Comparison of ENCODE assay signal across 9 cellular contexts in the genomic region with DNA sequence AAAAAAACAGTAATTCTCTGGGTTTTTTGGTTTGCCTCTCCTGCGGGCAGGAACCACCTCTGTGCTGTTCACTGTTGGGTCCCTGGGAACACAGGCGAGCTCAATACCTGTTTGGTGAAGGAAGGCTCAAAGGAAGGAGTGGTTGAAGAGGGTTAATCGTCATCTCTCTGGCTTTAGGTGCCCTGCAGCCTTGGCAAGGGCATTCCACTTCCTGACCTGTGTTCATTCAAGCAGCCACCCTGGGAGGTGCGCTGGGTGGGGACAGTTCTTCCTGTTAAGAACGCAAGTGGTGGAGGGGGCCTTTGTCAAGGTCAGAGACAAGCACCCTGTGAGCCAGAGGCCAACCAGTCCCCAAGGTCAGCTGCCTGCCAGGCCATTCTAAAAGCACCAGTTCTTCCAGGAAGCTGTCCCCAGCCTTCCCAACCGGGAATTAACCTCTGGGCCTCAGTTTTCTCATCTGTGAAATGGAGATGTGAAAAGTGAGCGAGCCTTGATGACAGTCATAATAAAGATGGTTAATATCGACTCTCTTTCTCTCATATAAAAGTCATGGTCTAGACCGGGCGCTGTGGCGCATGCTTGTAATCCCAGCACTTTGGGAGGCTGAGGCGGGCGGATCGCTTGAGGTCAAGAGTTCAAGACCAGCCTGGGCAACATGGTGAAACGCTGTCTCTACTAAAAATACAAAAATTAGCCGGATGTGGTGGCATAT. TPM values are rescaled to one million over a fixed set of nuclear protein-coding genes. Genes with fewer than 3 reads are reported as not detected.
DNase-seq lines count a peak whose midpoint lies in the region; ATAC-seq and TF ChIP-seq lines count a peak whose summit lies in the region.
"Had no signal": no experiment of that assay in that cellular context is flagged by ENCODE, and none has a peak within 500 bp of the region (broad histone marks: within the 10 kb centered on the region; RNA-seq: fewer than 3 reads in every experiment).

No MANE protein-coding gene starts in this region.

- H3K27me3 Mint-ChIP-seq in activated CD4-positive, alpha-beta T cell treated with anti-CD3 and anti-CD28 coated beads, Interleukin-2, amount 10 ng/mL, durations not matched to agents 24 days and 14 days = no peaks in the 10 kb centered on the region
- H3K27me3 Mint-ChIP-seq in activated CD8-positive, alpha-beta T cell treated with anti-CD3 and anti-CD28 coated beads, Interleukin-2, amount 10 ng/mL, durations not matched to agents 7 days and 5 days (ENCODE audit: low read depth) = no peaks in the 10 kb centered on the region
- peaks cover 22% of the 10 kb centered on the region for H3K27me3 Mint-ChIP-seq in glutamatergic neuron (ENCODE audit: unreplicated experiment)

- TF ChIP-seq CTCF in glutamatergic neuron (IDR thresholded peaks at IDR 0.05; ENCODE audit: partially characterized antibody, unreplicated experiment) = no peak

- peak overlapping the region; percentile 94 for H3K4me3 Mint-ChIP-seq in activated CD4-positive, alpha-beta T cell treated with anti-CD3 and anti-CD28 coated beads, Interleukin-2, amount 10 ng/mL, durations not matched to agents 24 days and 14 days
- peak overlapping the region; percentile 94 for H3K4me3 Mint-ChIP-seq in activated CD8-positive, alpha-beta T cell treated with anti-CD3 and anti-CD28 coated beads, Interleukin-2, amount 10 ng/mL, durations not matched to agents 7 days and 5 days
- H3K4me3 Mint-ChIP-seq in glutamatergic neuron (ENCODE audit: unreplicated experiment) = no peak overlapping the region

- DNase-seq in activated CD4-positive, alpha-beta T cell treated with anti-CD3 and anti-CD28 coated beads, Interleukin-2, amount 10 ng/mL, durations not matched to agents 24 days and 14 days = peak; percentile 81
- no peak for DNase-seq in activated CD4-positive, alpha-beta T cell treated with anti-CD3 and anti-CD28 coated beads for 1 hour
- DNase-seq in activated CD8-positive, alpha-beta T cell treated with anti-CD3 and anti-CD28 coated beads, Interleukin-2, amount 10 ng/mL, durations not matched to agents 7 days and 5 days = peak; percentile 76
- DNase-seq in glutamatergic neuron (no peak), NCI-H510A (lab: John Stamatoyannopoulos, UW) (no peak), occipital lobe (lab: John Stamatoyannopoulos, UW) (no peak), NCI-H226 (no peak)
- DNase-seq in stimulated activated naive CD8-positive, alpha-beta T cell treated with anti-CD3 and anti-CD28 coated beads, Interleukin-15, Interleukin-2, amounts not matched to agents 100 U/mL and 50 U/mL, for 24 hours = peak; percentile 51
- DNase-seq: NCI-H446 had no signal

- ATAC-seq in activated CD8-positive, alpha-beta T cell treated with anti-CD3 and anti-CD28 coated beads, Interleukin-2, amount 10 ng/mL, durations not matched to agents 7 days and 5 days = peak; percentile 6
- no peak for ATAC-seq in stimulated activated naive CD8-positive, alpha-beta T cell treated with anti-CD3 and anti-CD28 coated beads, Interleukin-15, Interleukin-2, amounts not matched to agents 100 U/mL and 50 U/mL, for 24 hours

- CTCF ChIA-PET in activated CD8-positive, alpha-beta T cell treated with anti-CD3 and anti-CD28 coated beads, Interleukin-2, amount 10 ng/mL, durations not matched to agents 7 days and 5 days (lab: Charles Lee) = interaction anchor here (1.0 to 26.5 kb wide), 7 partner anchors 4 to 107 kb away, joined by 3 to 956 read pairs (median 4); a partner anchor contains a TSS

- peaks cover 62% of the 10 kb centered on the region for H3K36me3 Mint-ChIP-seq in activated CD4-positive, alpha-beta T cell treated with anti-CD3 and anti-CD28 coated beads, Interleukin-2, amount 10 ng/mL, durations not matched to agents 24 days and 14 days (ENCODE audit: low read depth)
- peaks cover 78% of the 10 kb centered on the region for H3K36me3 Mint-ChIP-seq in activated CD8-positive, alpha-beta T cell treated with anti-CD3 and anti-CD28 coated beads, Interleukin-2, amount 10 ng/mL, durations not matched to agents 7 days and 5 days (ENCODE audit: low read depth)
- H3K36me3 Mint-ChIP-seq in glutamatergic neuron (ENCODE audit: unreplicated experiment) = no peaks in the 10 kb centered on the region

- H3K4me1 Mint-ChIP-seq in activated CD4-positive, alpha-beta T cell treated with anti-CD3 and anti-CD28 coated beads, Interleukin-2, amount 10 ng/mL, durations not matched to agents 24 days and 14 days = peaks cover 78% of the 10 kb centered on the region
- H3K4me1 Mint-ChIP-seq in activated CD8-positive, alpha-beta T cell treated with anti-CD3 and anti-CD28 coated beads, Interleukin-2, amount 10 ng/mL, durations not matched to agents 7 days and 5 days (ENCODE audit: low read depth) = peaks cover 86% of the 10 kb centered on the region
- peaks cover 9% of the 10 kb centered on the region for H3K4me1 Mint-ChIP-seq in glutamatergic neuron (ENCODE audit: low read depth, unreplicated experiment)

- no peaks in the 10 kb centered on the region for H3K9me3 Mint-ChIP-seq in activated CD4-positive, alpha-beta T cell treated with anti-CD3 and anti-CD28 coated beads, Interleukin-2, amount 10 ng/mL, durations not matched to agents 24 days and 14 days
- H3K9me3 Mint-ChIP-seq in activated CD8-positive, alpha-beta T cell treated with anti-CD3 and anti-CD28 coated beads, Interleukin-2, amount 10 ng/mL, durations not matched to agents 7 days and 5 days (ENCODE audit: insufficient read depth) = no peaks in the 10 kb centered on the region
- H3K9me3 Mint-ChIP-seq in glutamatergic neuron (ENCODE audit: unreplicated experiment) = peaks cover 22% of the 10 kb centered on the region

- POLR2A ChIA-PET in activated CD8-positive, alpha-beta T cell treated with anti-CD3 and anti-CD28 coated beads, Interleukin-2, amount 10 ng/mL, durations not matched to agents 7 days and 5 days (lab: Charles Lee) = interaction anchor here (2.1 to 26.9 kb wide), 2 partner anchors 11 to 18 kb away, joined by 8 to 543 read pairs; a partner anchor contains a TSS

- H3K27ac Mint-ChIP-seq in activated CD4-positive, alpha-beta T cell treated with anti-CD3 and anti-CD28 coated beads, Interleukin-2, amount 10 ng/mL, durations not matched to agents 24 days and 14 days = peak overlapping the region; percentile 98
- H3K27ac Mint-ChIP-seq in activated CD8-positive, alpha-beta T cell treated with anti-CD3 and anti-CD28 coated beads, Interleukin-2, amount 10 ng/mL, durations not matched to agents 7 days and 5 days = peak overlapping the region; percentile 99
- peak overlapping the region; percentile 48 for H3K27ac Mint-ChIP-seq in glutamatergic neuron (ENCODE audit: unreplicated experiment)

- intact Hi-C loops in activated CD4-positive, alpha-beta T cell treated with anti-CD3 and anti-CD28 coated beads, Interleukin-2, amount 10 ng/mL, durations not matched to agents 24 days and 14 days (cut with micrococcal nuclease) = no loop called here

RNA-seq across cellular contexts. Expression of a gene that starts 6.3 kb away (rescaled TPM):
- 107 and 114 TPM in 2 replicates for total RNA-seq in activated CD4-positive, alpha-beta T cell treated with anti-CD3 and anti-CD28 coated beads, Interleukin-2, amount 10 ng/mL, durations not matched to agents 24 days and 14 days
- 100 to 1,000 TPM; 145 to 154 TPM for total RNA-seq in activated CD8-positive, alpha-beta T cell treated with anti-CD3 and anti-CD28 coated beads, Interleukin-2, amount 10 ng/mL, durations not matched to agents 7 days and 5 days
- 31.1 TPM for total RNA-seq in glutamatergic neuron (ENCODE audit: unreplicated experiment)
- total RNA-seq in occipital lobe = 14.5 TPM

RNA-seq across cellular contexts. Expression of a gene that starts 16.6 kb away (rescaled TPM):
- 26.6 and 29.2 TPM in 2 replicates for total RNA-seq in activated CD4-positive, alpha-beta T cell treated with anti-CD3 and anti-CD28 coated beads, Interleukin-2, amount 10 ng/mL, durations not matched to agents 24 days and 14 days
- total RNA-seq in activated CD8-positive, alpha-beta T cell treated with anti-CD3 and anti-CD28 coated beads, Interleukin-2, amount 10 ng/mL, durations not matched to agents 7 days and 5 days = 10 to 100 TPM; 30.0 to 30.9 TPM
- total RNA-seq in glutamatergic neuron (ENCODE audit: unreplicated experiment) (35.0 TPM), occipital lobe (2.3 TPM)

Comparison
In these comparisons a context has a peak if more than half of its experiments do, and no peak if none do; other contexts are left out.
1. DNase-seq: peak in activated CD4-positive, alpha-beta T cell treated with anti-CD3 and anti-CD28 coated beads, Interleukin-2, amount 10 ng/mL, durations not matched to agents 24 days and 14 days (single experiment), activated CD8-positive, alpha-beta T cell treated with anti-CD3 and anti-CD28 coated beads, Interleukin-2, amount 10 ng/mL, durations not matched to agents 7 days and 5 days (single experiment) and stimulated activated naive CD8-positive, alpha-beta T cell treated with anti-CD3 and anti-CD28 coated beads, Interleukin-15, Interleukin-2, amounts not matched to agents 100 U/mL and 50 U/mL, for 24 hours (single experiment); none in activated CD4-positive, alpha-beta T cell treated with anti-CD3 and anti-CD28 coated beads for 1 hour (single experiment), glutamatergic neuron (single experiment), NCI-H510A (single experiment), occipital lobe (single experiment) and NCI-H226 (single experiment).
2. H3K27ac Mint-ChIP-seq: peak in every context shown above with its lines; median percentile 99 in activated CD8-positive, alpha-beta T cell treated with anti-CD3 and anti-CD28 coated beads, Interleukin-2, amount 10 ng/mL, durations not matched to agents 7 days and 5 days; 98 in activated CD4-positive, alpha-beta T cell treated with anti-CD3 and anti-CD28 coated beads, Interleukin-2, amount 10 ng/mL, durations not matched to agents 24 days and 14 days; 48 in glutamatergic neuron.